In the genomic region with DNA sequence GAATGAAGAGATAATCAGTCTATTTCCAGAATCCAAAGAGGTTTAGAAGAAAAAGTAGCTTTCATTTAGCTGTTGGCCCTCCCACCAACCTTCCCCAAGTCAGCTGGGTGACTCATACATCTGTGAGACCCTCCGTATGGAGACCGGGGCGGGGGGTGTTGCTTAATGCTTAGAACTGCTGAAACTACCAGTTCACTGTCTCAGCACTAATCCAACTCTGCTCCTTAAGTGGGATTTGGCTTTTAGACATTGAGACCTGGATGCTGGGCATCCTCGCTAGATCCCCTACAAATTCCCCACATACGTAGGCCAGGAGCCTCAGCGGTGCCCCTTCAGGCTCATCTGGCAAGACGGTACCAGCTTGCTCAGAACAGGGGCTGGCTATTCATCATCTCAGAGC, we compare ENCODE assay signal across 1 cellular context.
TF ChIP-seq lines count a peak whose summit lies in the region.

A gene (plus strand): TSS at position 252 of the 400 bp plus-strand sequence. CDS start 1,374 bp downstream, outside the sequence.

TF ChIP-seq in HCT116, 20 proteins besides CTCF, POLR2A, EP300 and RAD21 (continued from another document):
- TF ChIP-seq, protein P1, sequence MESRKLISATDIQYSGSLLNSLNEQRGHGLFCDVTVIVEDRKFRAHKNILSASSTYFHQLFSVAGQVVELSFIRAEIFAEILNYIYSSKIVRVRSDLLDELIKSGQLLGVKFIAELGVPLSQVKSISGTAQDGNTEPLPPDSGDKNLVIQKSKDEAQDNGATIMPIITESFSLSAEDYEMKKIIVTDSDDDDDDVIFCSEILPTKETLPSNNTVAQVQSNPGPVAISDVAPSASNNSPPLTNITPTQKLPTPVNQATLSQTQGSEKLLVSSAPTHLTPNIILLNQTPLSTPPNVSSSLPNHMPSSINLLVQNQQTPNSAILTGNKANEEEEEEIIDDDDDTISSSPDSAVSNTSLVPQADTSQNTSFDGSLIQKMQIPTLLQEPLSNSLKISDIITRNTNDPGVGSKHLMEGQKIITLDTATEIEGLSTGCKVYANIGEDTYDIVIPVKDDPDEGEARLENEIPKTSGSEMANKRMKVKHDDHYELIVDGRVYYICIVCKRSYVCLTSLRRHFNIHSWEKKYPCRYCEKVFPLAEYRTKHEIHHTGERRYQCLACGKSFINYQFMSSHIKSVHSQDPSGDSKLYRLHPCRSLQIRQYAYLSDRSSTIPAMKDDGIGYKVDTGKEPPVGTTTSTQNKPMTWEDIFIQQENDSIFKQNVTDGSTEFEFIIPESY (IDR thresholded peaks at IDR 0.05; ENCODE audit: extremely low read depth, insufficient replicate concordance, low read length), result no peak
- TF ChIP-seq ZFX (IDR thresholded peaks at IDR 0.05) (no peak), SRF (IDR thresholded peaks at IDR 0.05; ENCODE audit: low read depth) (no peak), SIN3A (IDR thresholded peaks at IDR 0.05; ENCODE audit: low read depth) (no peak), YY1 (IDR thresholded peaks at IDR 0.05; ENCODE audit: extremely low read depth, insufficient replicate concordance, low read depth, low read length) (no peak), ZNF274 (IDR thresholded peaks at IDR 0.05; ENCODE audit: low read depth, low read length) (no peak), EZH2 (IDR thresholded peaks at IDR 0.05) (no peak), CBX3 (IDR thresholded peaks at IDR 0.05; ENCODE audit: low read depth) (no peak)
